Comparison of ENCODE assay signal across 13 cellular contexts in genomic region chr1:54571326-54571725, GRCh38. TPM values are rescaled to one million over a fixed set of nuclear protein-coding genes. Genes with fewer than 3 reads are reported as not detected.
DNase-seq lines count a peak whose midpoint lies in the region; ATAC-seq and TF ChIP-seq lines count a peak whose summit lies in the region.
"Had no signal": no experiment of that assay in that cellular context is flagged by ENCODE, and none has a peak within 500 bp of the region (broad histone marks: within the 10 kb centered on the region; RNA-seq: fewer than 3 reads in every experiment).

No MANE protein-coding gene starts in this region.

- H3K4ac ChIP-seq in mesendoderm (ENCODE audit: low read depth, low read length), result no peak overlapping the region

- peak overlapping the region; percentile 46 for H3K18ac ChIP-seq in mesendoderm (ENCODE audit: low read length)

- H3K36me3 ChIP-seq in mesendoderm (ENCODE audit: control insufficient read depth, insufficient read depth, low read length), result no peaks in the 10 kb centered on the region

- no peak overlapping the region for H2BK120ac ChIP-seq in mesendoderm (ENCODE audit: low read depth, low read length)

- no peaks in the 10 kb centered on the region for H3K79me2 ChIP-seq in mesendoderm (ENCODE audit: control insufficient read depth, insufficient read depth, low read length)

- H3K9ac ChIP-seq in mesendoderm (ENCODE audit: low read length), result peak overlapping the region; percentile 21

- no peak overlapping the region for H3K23ac ChIP-seq in mesendoderm (ENCODE audit: low read length)

- peak overlapping the region; percentile 41 for H2BK5ac ChIP-seq in mesendoderm (ENCODE audit: low read length)

- no peaks in the 10 kb centered on the region for H3K79me1 ChIP-seq in mesendoderm (ENCODE audit: low read length)

- peak overlapping the region; percentile 39 for H2AK5ac ChIP-seq in mesendoderm (ENCODE audit: low read length)

- H4K5ac ChIP-seq in mesendoderm (ENCODE audit: low read length), result no peak overlapping the region

- TF ChIP-seq CTCF in LNCaP clone FGC (IDR thresholded peaks at IDR 0.05; ENCODE audit: control insufficient read depth, extremely low read depth, insufficient read depth), result no peak

- ATAC-seq in HG03378 (IDR thresholded peaks at IDR 0.05; ENCODE audit: unreplicated experiment), result no peak
- ATAC-seq: activated T-cell treated with anti-CD3 and anti-CD28 coated beads, Interleukin-2, amount 50 U/mL, for 72 hours; body of pancreas; CD8-positive, alpha-beta T cell had no signal

- in situ Hi-C loops in ACHN (cut with HindIII; ENCODE audit: low pct_ligation_motif_present, low pct_unique_long_range_greater_than_20kb, low sequenced_read_pairs), result no loop called here

- DNase-seq in COLO668 (lab: John Stamatoyannopoulos, UW; ENCODE audit: unreplicated experiment), result peak; percentile 39
- DNase-seq in LNCaP clone FGC (ENCODE audit: low read depth), result peak; percentile 32
- no peak for DNase-seq in caudate nucleus (lab: John Stamatoyannopoulos, UW)
- DNase-seq in mesendoderm, result no peak
- DNase-seq in AG20443 (ENCODE audit: low spot score), result no peak
- no peak for DNase-seq in ACHN
- DNase-seq in globus pallidus (ENCODE audit: low spot score), result no peak
- DNase-seq: activated CD4-positive, alpha-beta T cell treated with anti-CD3 and anti-CD28 coated beads for 48 hours; activated T-cell treated with anti-CD3 and anti-CD28 coated beads, Interleukin-2, amount 50 U/mL, for 72 hours; body of pancreas; CD8-positive, alpha-beta T cell; NCI-H1436 had no signal

- H3K4me2 ChIP-seq in mesendoderm (ENCODE audit: low read length), result no peak overlapping the region

- no peak overlapping the region for H4K8ac ChIP-seq in mesendoderm (ENCODE audit: low read depth, low read length)

- H3K4me3 ChIP-seq in LNCaP clone FGC (ENCODE audit: low read depth, low read length) (no peak overlapping the region), mesendoderm (ENCODE audit: low read length) (no peak overlapping the region)
- H3K4me3 ChIP-seq: body of pancreas had no signal

- H3K27me3 ChIP-seq in mesendoderm (ENCODE audit: insufficient read depth, low read length, poor library complexity), result no peaks in the 10 kb centered on the region
- H3K27me3 ChIP-seq: body of pancreas had no signal

- peak overlapping the region; percentile 58 for H3K56ac ChIP-seq in mesendoderm (ENCODE audit: low read length)

- peaks cover 13% of the 10 kb centered on the region for H3K4me1 ChIP-seq in mesendoderm (ENCODE audit: control insufficient read depth, low read depth, low read length)
- H3K4me1 ChIP-seq: body of pancreas had no signal

- WGBS in mesendoderm (ENCODE audit: extremely low coverage, insufficient coverage, low lambda C conversion rate), result no CpG with 5 or more reads among the region's 3 CpGs

- H3K27ac ChIP-seq in caudate nucleus (ENCODE audit: low read depth, low read length), result peak overlapping the region; percentile 21
- peak overlapping the region; percentile 81 for H3K27ac ChIP-seq in mesendoderm (ENCODE audit: low read depth, low read length)
- H3K27ac ChIP-seq: body of pancreas had no signal

- no peak overlapping the region for H2BK15ac ChIP-seq in mesendoderm (replicated peaks; ENCODE audit: low read depth)

RNA-seq across cellular contexts. Expression of gene ACOT11, which starts 23.3 kb away (rescaled TPM):
- 3.4 TPM for polyA plus RNA-seq in mesendoderm (2013, experiment 1 of 2)
- polyA plus RNA-seq in mesendoderm (2013, experiment 2 of 2), result 3.5 TPM

RNA-seq across cellular contexts. Expression of gene FAM151A, which starts 52.0 kb away (rescaled TPM):
- not detected for polyA plus RNA-seq in mesendoderm (2013, experiment 1 of 2)
- not detected for polyA plus RNA-seq in mesendoderm (2013, experiment 2 of 2)

Comparison
In these comparisons a context has a peak if more than half of its experiments do, and no peak if none do; other contexts are left out.
1. DNase-seq: peak in COLO668 (single experiment) and LNCaP clone FGC (single experiment); none in caudate nucleus (0 of 61), mesendoderm (single experiment), AG20443 (single experiment), ACHN (single experiment) and globus pallidus (single experiment).